Comparison of ENCODE assay signal across 8 cellular contexts in genomic region chr7:73738612-73739386, GRCh38. TPM values are rescaled to one million over a fixed set of nuclear protein-coding genes. Genes with fewer than 3 reads are reported as not detected.
DNase-seq lines count a peak whose midpoint lies in the region; ATAC-seq and TF ChIP-seq lines count a peak whose summit lies in the region.

Gene ABHD11 (minus strand): TSS chr7:73738802. CDS start chr7:73738770, 32 bp downstream.

- H3K27me3 Mint-ChIP-seq in activated CD4-positive, alpha-beta T cell treated with anti-CD3 and anti-CD28 coated beads, Interleukin-2, amount 10 ng/mL, durations not matched to agents 7 days and 5 days = no peaks in the 10 kb centered on the region

- no peak for TF ChIP-seq CTCF in coronary artery (IDR thresholded peaks at IDR 0.05)

- H3K4me3 Mint-ChIP-seq in activated CD4-positive, alpha-beta T cell treated with anti-CD3 and anti-CD28 coated beads, Interleukin-2, amount 10 ng/mL, durations not matched to agents 7 days and 5 days = peak within 1 kb of the TSS; percentile 93

- peaks cover 5% of the 10 kb centered on the region for H3K36me3 Mint-ChIP-seq in activated CD4-positive, alpha-beta T cell treated with anti-CD3 and anti-CD28 coated beads, Interleukin-2, amount 10 ng/mL, durations not matched to agents 7 days and 5 days (ENCODE audit: low read depth)

- peaks cover 9 to 23% (median 18%) of the 10 kb centered on the region in 11 experiments; a peak in 21 of 22 replicates for H3K27me3 ChIP-seq in BLaER1 treated with 17β-estradiol and CSF1 and Interleukin-3, amounts not matched to agents 10 nM and 100 nM

- POLR2A ChIA-PET in activated CD4-positive, alpha-beta T cell treated with anti-CD3 and anti-CD28 coated beads, Interleukin-2, amount 10 ng/mL, durations not matched to agents 7 days and 5 days (lab: Charles Lee) = no interaction called here

- ATAC-seq in GM19351 (IDR thresholded peaks at IDR 0.05; ENCODE audit: unreplicated experiment) (peak; percentile 90), HG03520 (IDR thresholded peaks at IDR 0.05; ENCODE audit: unreplicated experiment) (peak; percentile 86)

- peaks cover 23% of the 10 kb centered on the region for H3K4me1 Mint-ChIP-seq in activated CD4-positive, alpha-beta T cell treated with anti-CD3 and anti-CD28 coated beads, Interleukin-2, amount 10 ng/mL, durations not matched to agents 7 days and 5 days

- peaks cover 30 to 44% (median 36%) of the 10 kb centered on the region in 10 experiments for H3K4me1 ChIP-seq in BLaER1 treated with 17β-estradiol and CSF1 and Interleukin-3, amounts not matched to agents 10 nM and 100 nM

- H3K9ac ChIP-seq in BLaER1 treated with 17β-estradiol and CSF1 and Interleukin-3, amounts not matched to agents 10 nM and 100 nM = peak within 1 kb of the TSS; percentile 84 to 93 (median 89)

- no peaks in the 10 kb centered on the region for H3K9me3 Mint-ChIP-seq in activated CD4-positive, alpha-beta T cell treated with anti-CD3 and anti-CD28 coated beads, Interleukin-2, amount 10 ng/mL, durations not matched to agents 7 days and 5 days

- peak within 1 kb of the TSS; percentile 77 to 95 (median 86) for H3K4me3 ChIP-seq in BLaER1 treated with 17β-estradiol and CSF1 and Interleukin-3, amounts not matched to agents 10 nM and 100 nM
- peak within 1 kb of the TSS; percentile 99 for H3K4me3 ChIP-seq in coronary artery

- H3K36me3 ChIP-seq in BLaER1 treated with 17β-estradiol and CSF1 and Interleukin-3, amounts not matched to agents 10 nM and 100 nM = peaks cover 6 to 24% (median 20%) of the 10 kb centered on the region in 11 experiments; a peak in 19 of 22 replicates

- H3K4me2 ChIP-seq in BLaER1 treated with 17β-estradiol and CSF1 and Interleukin-3, amounts not matched to agents 10 nM and 100 nM = peak within 1 kb of the TSS; percentile 86 to 99 (median 97)

- peak within 1 kb of the TSS; percentile 72 to 97 (median 90) for H3K27ac ChIP-seq in BLaER1 treated with 17β-estradiol and CSF1 and Interleukin-3, amounts not matched to agents 10 nM and 100 nM
- peak within 1 kb of the TSS; percentile 72 to 91 for H3K27ac ChIP-seq in coronary artery

- CTCF ChIA-PET in activated CD4-positive, alpha-beta T cell treated with anti-CD3 and anti-CD28 coated beads, Interleukin-2, amount 10 ng/mL, durations not matched to agents 7 days and 5 days (lab: Charles Lee) = interaction anchor here (0.6 to 8.4 kb wide), 7 partner anchors 37 to 300 kb away, joined by 3 to 59 read pairs (median 4); partner anchors contain the start of gene VPS37D

- no peaks in the 10 kb centered on the region for H3K9me3 ChIP-seq in BLaER1 treated with 17β-estradiol and CSF1 and Interleukin-3, amounts not matched to agents 10 nM and 100 nM (replicated peaks in 1 of 11)

- DNase-seq in NCI-H69 (lab: John Stamatoyannopoulos, UW) = peak; percentile 99
- DNase-seq in activated CD4-positive, alpha-beta T cell treated with anti-CD3 and anti-CD28 coated beads, Interleukin-2, amount 10 ng/mL, durations not matched to agents 7 days and 5 days = peak; percentile 97
- peak; percentile 98 for DNase-seq in coronary artery (ENCODE audit: low spot score)
- DNase-seq in left kidney (ENCODE audit: low read depth, low spot score) = peak; percentile 98
- peak; percentile 98 for DNase-seq in stimulated activated CD4-positive, alpha-beta T cell treated with anti-CD3 and anti-CD28 coated beads, Interleukin-1b, Interleukin-23, amount 100 ng/mL, for 48 hours

- peak within 1 kb of the TSS; percentile 97 for H3K27ac Mint-ChIP-seq in activated CD4-positive, alpha-beta T cell treated with anti-CD3 and anti-CD28 coated beads, Interleukin-2, amount 10 ng/mL, durations not matched to agents 7 days and 5 days

- peaks cover 9 to 32% (median 22%) of the 10 kb centered on the region in 11 experiments; a peak in 20 of 22 replicates for H4K20me1 ChIP-seq in BLaER1 treated with 17β-estradiol and CSF1 and Interleukin-3, amounts not matched to agents 10 nM and 100 nM

RNA-seq across cellular contexts. Expression of gene ABHD11, which starts in this region (rescaled TPM):
- total RNA-seq in activated CD4-positive, alpha-beta T cell treated with anti-CD3 and anti-CD28 coated beads, Interleukin-2, amount 10 ng/mL, durations not matched to agents 7 days and 5 days = 10 to 100 TPM; 13.3 to 15.6 TPM

Comparison
In these comparisons a context has a peak if more than half of its experiments do, and no peak if none do; other contexts are left out.
1. Peak in every context shown above with its lines: DNase-seq, ATAC-seq, H3K4me3 ChIP-seq and H3K27ac ChIP-seq.